ENCODE assay signal across 7 cellular contexts in genomic region chr21:42116551-42116950, GRCh38. TPM values are rescaled to one million over a fixed set of nuclear protein-coding genes. Genes with fewer than 3 reads are reported as not detected.
"Had no signal": no experiment of that assay in that cellular context is flagged by ENCODE, and none has a peak within 500 bp of the region (broad histone marks: within the 10 kb centered on the region; RNA-seq: fewer than 3 reads in every experiment).

No MANE protein-coding gene starts in this region.

RNA-seq across cellular contexts. Expression of gene UMODL1, which starts 45.4 kb away (rescaled TPM):
- total RNA-seq: activated CD4-positive, alpha-beta T cell treated with anti-CD3 and anti-CD28 coated beads for 36 hours; activated CD8-positive, alpha-beta T cell treated with anti-CD3 and anti-CD28 coated beads, Interleukin-2, amount 10 ng/mL, durations not matched to agents 7 days and 5 days; activated naive CD4-positive, alpha-beta T cell treated with anti-CD3 and anti-CD28 coated beads for 36 hours; activated T-helper 1 cell treated with anti-CD3 and anti-CD28 coated beads, Interleukin-12 subunit alpha, Interleukin-12 subunit beta, Interleukin-2, Interleukin-4 antibody, amounts not matched to agents 30 ng/mL and 10 ng/mL and 1 ng/mL, durations not matched to agents 14 hours and 24 hours and 36 hours; MCF 10A; NCI-H460; WTC11 had no signal
